ENCODE assay signal across 8 cellular contexts in genomic region chr20:10219452-10219791, GRCh38. TPM values are rescaled to one million over a fixed set of nuclear protein-coding genes. Genes with fewer than 3 reads are reported as not detected.
DNase-seq lines count a peak whose midpoint lies in the region; ATAC-seq, FAIRE-seq and TF ChIP-seq lines count a peak whose summit lies in the region.

No MANE protein-coding gene starts in this region.

- no peaks in the 10 kb centered on the region for H3K36me3 ChIP-seq in left lung

- ATAC-seq in HG03039 (IDR thresholded peaks at IDR 0.05; ENCODE audit: unreplicated experiment) (peak; percentile 47), left lung (peak; percentile 97)

- intact Hi-C loops in left lung (cut with DNase I): no loop called here

- H3K27me3 Mint-ChIP-seq in activated CD4-positive, alpha-beta T cell treated with anti-CD3 and anti-CD28 coated beads, Interleukin-2, amount 10 ng/mL, durations not matched to agents 7 days and 5 days: peaks cover 27% of the 10 kb centered on the region

- DNase-seq in GM12865 (ENCODE audit: low read depth) (peak; percentile 61), NCI-H345 treated with DMSO at 0.1 percent for 48 hours (lab: John Stamatoyannopoulos, UW; ENCODE audit: unreplicated experiment) (peak; percentile 53), dermis blood vessel endothelial cell (peak; percentile 84), left lung (peak; percentile 73 to 88), D721Med (ENCODE audit: insufficient read length, low spot score) (no peak)
- peak; percentile 70 for DNase-seq in activated CD4-positive, alpha-beta T cell treated with anti-CD3 and anti-CD28 coated beads, Interleukin-2, amount 10 ng/mL, durations not matched to agents 7 days and 5 days
- peak in 2 of 3 experiments; percentile 3 to 31 for DNase-seq in stimulated activated CD4-positive, alpha-beta T cell treated with anti-CD3 and anti-CD28 coated beads, TNF-alpha, amount 100 ng/mL, for 4 hours (ENCODE audit: low read depth in 3 of 3)

- no peak overlapping the region for H3K27ac Mint-ChIP-seq in activated CD4-positive, alpha-beta T cell treated with anti-CD3 and anti-CD28 coated beads, Interleukin-2, amount 10 ng/mL, durations not matched to agents 7 days and 5 days

- H3K4me3 Mint-ChIP-seq in activated CD4-positive, alpha-beta T cell treated with anti-CD3 and anti-CD28 coated beads, Interleukin-2, amount 10 ng/mL, durations not matched to agents 7 days and 5 days: peak overlapping the region; percentile 14

- CTCF ChIA-PET in activated CD4-positive, alpha-beta T cell treated with anti-CD3 and anti-CD28 coated beads, Interleukin-2, amount 10 ng/mL, durations not matched to agents 7 days and 5 days (lab: Charles Lee): interaction anchor here (0.7 kb wide), 1 partner anchor 189 kb away, joined by 3 read pairs; no protein-coding TSS in a partner anchor

- H3K27me3 ChIP-seq in left lung: peaks cover 14 to 85% of the 10 kb centered on the region in 2 donors

- peaks cover 2 to 15% of the 10 kb centered on the region in 2 donors for H3K4me1 ChIP-seq in left lung

- no peaks in the 10 kb centered on the region for H3K9me3 ChIP-seq in left lung

- no peaks in the 10 kb centered on the region for H3K36me3 Mint-ChIP-seq in activated CD4-positive, alpha-beta T cell treated with anti-CD3 and anti-CD28 coated beads, Interleukin-2, amount 10 ng/mL, durations not matched to agents 7 days and 5 days (ENCODE audit: low read depth)

- H3K4me3 ChIP-seq in GM12865 (ENCODE audit: low read depth, low read length) (no peak overlapping the region), left lung (peak overlapping the region; percentile 22 to 25)

- H3K9me3 Mint-ChIP-seq in activated CD4-positive, alpha-beta T cell treated with anti-CD3 and anti-CD28 coated beads, Interleukin-2, amount 10 ng/mL, durations not matched to agents 7 days and 5 days: no peaks in the 10 kb centered on the region

- TF ChIP-seq CTCF in GM12865 (IDR thresholded peaks at IDR 0.05; ENCODE audit: insufficient read depth, low read depth, low read length, missing control alignments) (no peak), left lung (IDR thresholded peaks at IDR 0.05) (no peak), D721Med (IDR thresholded peaks at IDR 0.05; ENCODE audit: insufficient read depth, missing control alignments) (no peak)

- peaks cover 11% of the 10 kb centered on the region for H3K4me1 Mint-ChIP-seq in activated CD4-positive, alpha-beta T cell treated with anti-CD3 and anti-CD28 coated beads, Interleukin-2, amount 10 ng/mL, durations not matched to agents 7 days and 5 days

- no peak overlapping the region for H3K27ac ChIP-seq in left lung

- POLR2A ChIA-PET in activated CD4-positive, alpha-beta T cell treated with anti-CD3 and anti-CD28 coated beads, Interleukin-2, amount 10 ng/mL, durations not matched to agents 7 days and 5 days (lab: Charles Lee): no interaction called here

- FAIRE-seq in D721Med (lab: Jason Lieb, UNC): no peak

RNA-seq across cellular contexts. Expression of gene SNAP25, which starts 0.8 kb away (rescaled TPM):
- not detected for total RNA-seq in activated CD4-positive, alpha-beta T cell treated with anti-CD3 and anti-CD28 coated beads, Interleukin-2, amount 10 ng/mL, durations not matched to agents 7 days and 5 days
- total RNA-seq in dermis blood vessel endothelial cell (0.05 TPM in 1 of 2 replicates, not detected in the other), left lung (1 to 10 TPM; 1.5 to 3.7 TPM)
